Comparison of ENCODE assay signal across 1 cellular context in genomic region chr11:131998020-131998419, GRCh38.
TF ChIP-seq lines count a peak whose summit lies in the region.

No MANE protein-coding gene starts in this region.

TF ChIP-seq in HEK293, 187 proteins besides CTCF, POLR2A, EP300 and RAD21 (continued from another document and continues in another):
- TF ChIP-seq ZNF148 (tag by site-specific recombination; IDR thresholded peaks at IDR 0.05; ENCODE audit: borderline replicate concordance) (no peak), ZNF133 (tag by site-specific recombination; IDR thresholded peaks at IDR 0.05) (no peak), ZNF280C (tag by site-specific recombination; IDR thresholded peaks at IDR 0.05) (no peak), ZNF114 (tag by site-specific recombination; IDR thresholded peaks at IDR 0.05) (no peak), PBX3 (CRISPR knock-in tag; IDR thresholded peaks at IDR 0.05) (no peak), PRDM10 (tag by site-specific recombination; IDR thresholded peaks at IDR 0.05) (no peak), ZNF571 (tag by site-specific recombination; IDR thresholded peaks at IDR 0.05) (no peak), SCRT1 (tag by site-specific recombination; IDR thresholded peaks at IDR 0.05; ENCODE audit: borderline replicate concordance) (no peak), ZNF341 (tag by site-specific recombination; IDR thresholded peaks at IDR 0.05; ENCODE audit: low read depth) (0 out of 2 replicates have a peak, but pooled peaks have one; percentile 31), ZNF704 (tag by site-specific recombination; IDR thresholded peaks at IDR 0.05) (no peak), TRIM28 (IDR thresholded peaks at IDR 0.05; ENCODE audit: borderline replicate concordance, low read length) (peak; percentile 44; the same call in 1 of the 2 replicates), ZNF548 (tag by site-specific recombination; IDR thresholded peaks at IDR 0.05) (no peak), ZBTB44 (tag by site-specific recombination; IDR thresholded peaks at IDR 0.05) (peak; percentile 94), ZNF416 (tag by site-specific recombination; IDR thresholded peaks at IDR 0.05) (no peak), ZNF561 (tag by site-specific recombination; IDR thresholded peaks at IDR 0.05; ENCODE audit: borderline replicate concordance) (peak; percentile 98), MZF1 (tag by site-specific recombination; IDR thresholded peaks at IDR 0.05; ENCODE audit: borderline replicate concordance) (peak; percentile 67; the same call in 1 of the 2 replicates), ZIC2 (tag by site-specific recombination; IDR thresholded peaks at IDR 0.05) (peak; percentile 91), ZNF24 (tag by site-specific recombination; IDR thresholded peaks at IDR 0.05) (0 out of 2 replicates have a peak, but pooled peaks have one; percentile 21), KLF16 (tag by site-specific recombination; IDR thresholded peaks at IDR 0.05) (no peak), ZSCAN30 (tag by site-specific recombination; IDR thresholded peaks at IDR 0.05) (0 out of 2 replicates have a peak, but pooled peaks have one; percentile 61), SALL2 (tag by site-specific recombination; IDR thresholded peaks at IDR 0.05; ENCODE audit: borderline replicate concordance) (no peak), GLI2 (tag by site-specific recombination; IDR thresholded peaks at IDR 0.05; ENCODE audit: borderline replicate concordance, low read depth) (peak; percentile 87), ZNF239 (tag by site-specific recombination; IDR thresholded peaks at IDR 0.05) (no peak), KLF10 (tag by site-specific recombination; IDR thresholded peaks at IDR 0.05) (no peak), ZNF768 (tag by site-specific recombination; IDR thresholded peaks at IDR 0.05) (no peak), ZNF214 (tag by site-specific recombination; IDR thresholded peaks at IDR 0.05; ENCODE audit: borderline replicate concordance) (no peak), ZNF10 (tag by site-specific recombination; IDR thresholded peaks at IDR 0.05) (no peak), ZNF843 (tag by site-specific recombination; IDR thresholded peaks at IDR 0.05) (no peak; the same call in 1 of the 2 replicates), SETDB1 (IDR thresholded peaks at IDR 0.05; ENCODE audit: insufficient read length, low read length) (no peak), ZNF324 (tag by site-specific recombination; IDR thresholded peaks at IDR 0.05) (no peak), ZNF837 (tag by site-specific recombination; IDR thresholded peaks at IDR 0.05) (no peak), INSM2 (tag by site-specific recombination; IDR thresholded peaks at IDR 0.05) (peak; percentile 58; the same call in 1 of the 2 replicates), ZNF830 (tag by site-specific recombination; IDR thresholded peaks at IDR 0.05; ENCODE audit: low read depth) (no peak), BCL11B (tag by site-specific recombination; IDR thresholded peaks at IDR 0.05; ENCODE audit: low read depth) (no peak), ZFHX2 (tag by site-specific recombination; conservative IDR thresholded peaks at IDR 0.05) (no peak), ZNF140 (tag by site-specific recombination; IDR thresholded peaks at IDR 0.05) (no peak), OVOL3 (tag by site-specific recombination; IDR thresholded peaks at IDR 0.05) (peak; percentile 58; the same call in 1 of the 2 replicates), GLIS2 (tag by site-specific recombination; IDR thresholded peaks at IDR 0.05) (no peak), ZNF560 (tag by site-specific recombination; IDR thresholded peaks at IDR 0.05; ENCODE audit: borderline replicate concordance) (no peak), ZNF366 (tag by site-specific recombination; conservative IDR thresholded peaks at IDR 0.05) (0 out of 2 replicates have a peak, but pooled peaks have one; percentile 17), YY1 (tag by site-specific recombination; IDR thresholded peaks at IDR 0.05) (no peak), HOXD13 (CRISPR knock-in tag; IDR thresholded peaks at IDR 0.05; ENCODE audit: borderline replicate concordance) (peak; percentile 98), ZNF146 (tag by site-specific recombination; IDR thresholded peaks at IDR 0.05) (no peak), GLIS1 (tag by site-specific recombination; IDR thresholded peaks at IDR 0.05) (peak; percentile 82), ZNF292 (tag by site-specific recombination; IDR thresholded peaks at IDR 0.05; ENCODE audit: borderline replicate concordance, low read depth) (no peak), REST (tag by site-specific recombination; IDR thresholded peaks at IDR 0.05) (no peak)
